8 cellular contexts compared by ENCODE assay signal in genomic region chr7:73738220-73738611, GRCh38. TPM values are rescaled to one million over a fixed set of nuclear protein-coding genes. Genes with fewer than 3 reads are reported as not detected.
DNase-seq lines count a peak whose midpoint lies in the region; ATAC-seq, FAIRE-seq and TF ChIP-seq lines count a peak whose summit lies in the region.

No MANE protein-coding gene starts in this region.

- H3K27ac ChIP-seq in GM23338 (ENCODE audit: low read depth) (peak overlapping the region; percentile 92), endothelial cell of umbilical vein (ENCODE audit: insufficient read depth, low read depth, low read length) (peak overlapping the region; percentile 23)

- peaks cover 13% of the 10 kb centered on the region for H4K20me1 ChIP-seq in GM23338 (replicated peaks; ENCODE audit: insufficient read depth)
- no peaks in the 10 kb centered on the region for H4K20me1 ChIP-seq in endothelial cell of umbilical vein (replicated peaks; ENCODE audit: control insufficient read depth, extremely low read depth, insufficient read depth, low read length)

- H3K4me3 Mint-ChIP-seq in Calu3 (ENCODE audit: low read depth, unreplicated experiment) (peak overlapping the region; percentile 90), GM23338 (peak overlapping the region; percentile 90), mesothelial cell of epicardium (peak overlapping the region; percentile 85)
- peak overlapping the region; percentile 95 for H3K4me3 Mint-ChIP-seq in stimulated activated memory B cell treated with anti-CD40 and anti-IgM and Interleukin-4, amounts not matched to agents 10 μg/mL and 1 μg/mL and 100 μg/mL, for 72 hours

- peak overlapping the region; percentile 43; the same call in 1 of the 2 replicates for H2AFZ ChIP-seq in GM23338
- peak overlapping the region; percentile 94 for H2AFZ ChIP-seq in endothelial cell of umbilical vein (ENCODE audit: low read depth, low read length)

- H3K9ac ChIP-seq in endothelial cell of umbilical vein (replicated peaks; ENCODE audit: extremely low read depth, insufficient read depth, low read length) = peak overlapping the region; percentile 63

- CTCF ChIA-PET in Calu3 (lab: Charles Lee) (interaction anchor here (0.6 to 1.5 kb wide), 9 partner anchors 23 to 823 kb away, joined by 3 to 5 read pairs (median 4); partner anchors contain the start of gene CLDN3), endothelial cell of umbilical vein (lab: Charles Lee) (interaction anchor here (0.7 to 2.7 kb wide), 12 partner anchors 10 to 182 kb away, joined by 3 to 22 read pairs (median 4); partner anchors contain the start of gene METTL27)

- peak overlapping the region; percentile 94 for H3K27ac Mint-ChIP-seq in Calu3 (ENCODE audit: unreplicated experiment)
- H3K27ac Mint-ChIP-seq in GM23338 = peak overlapping the region; percentile 90
- peak overlapping the region; percentile 96 for H3K27ac Mint-ChIP-seq in mesothelial cell of epicardium
- peak overlapping the region; percentile 94 for H3K27ac Mint-ChIP-seq in stimulated activated memory B cell treated with anti-CD40 and anti-IgM and Interleukin-4, amounts not matched to agents 10 μg/mL and 1 μg/mL and 100 μg/mL, for 72 hours

- H3K36me3 ChIP-seq in GM23338 (ENCODE audit: insufficient read depth) (0 out of 2 replicates have a peak, but pooled peaks cover 3% of the 10 kb centered on the region), endothelial cell of umbilical vein (ENCODE audit: control insufficient read depth in 2 of 2, extremely low read depth in 1 of 2, insufficient read depth in 2 of 2, low read length in 2 of 2) (no peaks in the 10 kb centered on the region)

- no peaks in the 10 kb centered on the region for H3K9me3 Mint-ChIP-seq in Calu3 (ENCODE audit: low read depth, unreplicated experiment)
- no peaks in the 10 kb centered on the region for H3K9me3 Mint-ChIP-seq in GM23338
- no peaks in the 10 kb centered on the region for H3K9me3 Mint-ChIP-seq in mesothelial cell of epicardium
- H3K9me3 Mint-ChIP-seq in stimulated activated memory B cell treated with anti-CD40 and anti-IgM and Interleukin-4, amounts not matched to agents 10 μg/mL and 1 μg/mL and 100 μg/mL, for 72 hours = no peaks in the 10 kb centered on the region

- peak; percentile 4 for ATAC-seq in GM23338
- ATAC-seq in stimulated activated memory B cell treated with anti-CD40 and anti-IgM and Interleukin-4, amounts not matched to agents 10 μg/mL and 1 μg/mL and 100 μg/mL, for 72 hours = peak; percentile 39

- no peaks in the 10 kb centered on the region for H3K9me3 ChIP-seq in endothelial cell of umbilical vein (replicated peaks; ENCODE audit: control insufficient read depth, insufficient read depth, low read length)

- H3K27me3 Mint-ChIP-seq in Calu3 (ENCODE audit: unreplicated experiment) (no peaks in the 10 kb centered on the region), GM23338 (ENCODE audit: insufficient read depth, low read depth, poor library complexity) (peaks cover 28% of the 10 kb centered on the region), mesothelial cell of epicardium (ENCODE audit: low read depth) (peaks cover 14% of the 10 kb centered on the region)
- no peaks in the 10 kb centered on the region for H3K27me3 Mint-ChIP-seq in stimulated activated memory B cell treated with anti-CD40 and anti-IgM and Interleukin-4, amounts not matched to agents 10 μg/mL and 1 μg/mL and 100 μg/mL, for 72 hours

- no TSS peak for BruUV-seq in Calu3 (replicated peaks; lab: Mats Ljungman, UMichigan)
- TSS peak; percentile 45 for BruUV-seq in endothelial cell of umbilical vein (replicated peaks; lab: Mats Ljungman, UMichigan)

- no peaks in the 10 kb centered on the region for H3K9me1 ChIP-seq in endothelial cell of umbilical vein (replicated peaks; ENCODE audit: control insufficient read depth, extremely low read depth, insufficient read depth, low read length)

- H3F3A ChIP-seq in GM23338 (replicated peaks; ENCODE audit: low read depth) = peaks cover 8% of the 10 kb centered on the region

- POLR2A ChIA-PET in endothelial cell of umbilical vein (lab: Charles Lee) = interaction anchor here (0.6 to 1.1 kb wide), 4 partner anchors 21 to 286 kb away, joined by 3 to 4 read pairs (median 4); partner anchors contain the start of gene BAZ1B

- TF ChIP-seq CTCF in Calu3 (IDR thresholded peaks at IDR 0.05; ENCODE audit: unreplicated experiment) (no peak), GM23338 (conservative IDR thresholded peaks at IDR 0.05; ENCODE audit: low read depth in 2 of 2) (no peak), endothelial cell of umbilical vein (IDR thresholded peaks at IDR 0.05; ENCODE audit: extremely low read depth in 1 of 2, insufficient read depth in 1 of 2, low read depth in 1 of 2, low read length in 2 of 2) (no peak), mesothelial cell of epicardium (IDR thresholded peaks at IDR 0.05; ENCODE audit: unreplicated experiment) (no peak)

- DNase-seq in Calu3 (peak; percentile 53), GM23338 (ENCODE audit: low spot score) (peak; percentile 78), NCI-H226 (peak; percentile 39), activated T-cell treated with anti-CD3 and anti-CD28 coated beads for 4 hours (peak; percentile 61), endothelial cell of umbilical vein (ENCODE audit: low read depth, low spot score) (peak; percentile 52), mesothelial cell of epicardium (ENCODE audit: low spot score in 2 of 2, unreplicated experiment in 2 of 2) (peak in 1 of 2 experiments; percentile 51), NCI-H1694 treated with DMSO at 0.1 percent for 48 hours (lab: John Stamatoyannopoulos, UW) (no peak)

- H3K4me1 Mint-ChIP-seq in Calu3 (ENCODE audit: low read depth, unreplicated experiment) (peaks cover 39% of the 10 kb centered on the region), GM23338 (peaks cover 30% of the 10 kb centered on the region), mesothelial cell of epicardium (peaks cover 29% of the 10 kb centered on the region)
- peaks cover 38% of the 10 kb centered on the region for H3K4me1 Mint-ChIP-seq in stimulated activated memory B cell treated with anti-CD40 and anti-IgM and Interleukin-4, amounts not matched to agents 10 μg/mL and 1 μg/mL and 100 μg/mL, for 72 hours

- H3K4me3 ChIP-seq in GM23338 = peak overlapping the region; percentile 90
- H3K4me3 ChIP-seq in endothelial cell of umbilical vein (replicated peaks in 1 of 3; ENCODE audit: insufficient read depth in 1 of 3, low read depth in 1 of 3, low read length in 3 of 3) = peak overlapping the region; percentile 39 to 84 (median 79)

- no peak for TF ChIP-seq POLR2A in endothelial cell of umbilical vein (IDR thresholded peaks at IDR 0.05; ENCODE audit: low read depth, low read length)

- FAIRE-seq in endothelial cell of umbilical vein (lab: Jason Lieb, UNC) = no peak

- H3K79me2 ChIP-seq in GM23338 (replicated peaks; ENCODE audit: insufficient read depth) (no peaks in the 10 kb centered on the region; the same call in 1 of the 2 replicates), endothelial cell of umbilical vein (ENCODE audit: control insufficient read depth, insufficient read depth, low read length) (no peaks in the 10 kb centered on the region)

- intact Hi-C loops in Calu3 (cut with micrococcal nuclease; ENCODE audit: unreplicated experiment) = no loop called here
- intact Hi-C loops in endothelial cell of umbilical vein (cut with micrococcal nuclease) = loop anchor here (1.0 kb wide), 2 partner anchors 113 to 117 kb away; no protein-coding TSS in a partner anchor

- dilution Hi-C loops in endothelial cell of umbilical vein (cut with MboI; ENCODE audit: extremely low pct_ligation_motif_present, low sequenced_read_pairs) = no loop called here

- H3K36me3 Mint-ChIP-seq in Calu3 (ENCODE audit: insufficient read depth, unreplicated experiment) (peaks cover 77% of the 10 kb centered on the region), GM23338 (ENCODE audit: low read depth) (peaks cover 8% of the 10 kb centered on the region), mesothelial cell of epicardium (peaks cover 2% of the 10 kb centered on the region)
- no peaks in the 10 kb centered on the region for H3K36me3 Mint-ChIP-seq in stimulated activated memory B cell treated with anti-CD40 and anti-IgM and Interleukin-4, amounts not matched to agents 10 μg/mL and 1 μg/mL and 100 μg/mL, for 72 hours

- no peaks in the 10 kb centered on the region for H3K9me2 ChIP-seq in GM23338 (ENCODE audit: insufficient read depth)

- peak overlapping the region; percentile 98 for H3K4me2 ChIP-seq in GM23338
- peak overlapping the region; percentile 76 for H3K4me2 ChIP-seq in endothelial cell of umbilical vein (ENCODE audit: insufficient read depth, low read length)

- peaks cover 26% of the 10 kb centered on the region for H3K27me3 ChIP-seq in GM23338 (ENCODE audit: insufficient read depth)
- H3K27me3 ChIP-seq in endothelial cell of umbilical vein (ENCODE audit: control insufficient read depth in 2 of 2, insufficient read depth in 2 of 2, low read length in 2 of 2) = no peaks in the 10 kb centered on the region

- peaks cover 21% of the 10 kb centered on the region for H3K4me1 ChIP-seq in GM23338 (ENCODE audit: insufficient read depth)
- H3K4me1 ChIP-seq in endothelial cell of umbilical vein (ENCODE audit: control insufficient read depth, extremely low read depth, insufficient read depth, low read length) = peaks cover 8% of the 10 kb centered on the region

RNA-seq across cellular contexts. Expression of gene ABHD11, which starts 0.4 kb away (rescaled TPM):
- 67.7 and 85.2 TPM in 2 replicates for total RNA-seq in Calu3 (2022)
- total RNA-seq in GM23338 (2014; rRNA removed; shearing (Covaris generic)) = 16.3 and 24.6 TPM in 2 replicates
- polyA plus RNA-seq in GM23338 (2016; fragmentation: Nextera tagmentation; extraction: Ambion mirVana) = 18.0 and 18.7 TPM in 2 replicates
- 13.3 and 19.0 TPM in 2 replicates for total RNA-seq in endothelial cell of umbilical vein
- polyA plus RNA-seq in endothelial cell of umbilical vein = 18.4 and 18.9 TPM in 2 replicates
- polyA plus RNA-seq in endothelial cell of umbilical vein (2011; cell fraction: cytosol; rRNA removed) = 14.5 and 14.7 TPM in 2 replicates
- 8.7 and 9.6 TPM in 2 replicates for polyA plus RNA-seq in endothelial cell of umbilical vein (2011; cell fraction: nucleus; rRNA removed)
- polyA plus RNA-seq in endothelial cell of umbilical vein (2012) = 9.8 and 12.6 TPM in 2 replicates
- polyA minus RNA-seq in endothelial cell of umbilical vein = 6.2 and 10.0 TPM in 2 replicates
- 7.6 TPM for polyA minus RNA-seq in endothelial cell of umbilical vein (2011; cell fraction: cytosol; rRNA and poly(A)+ RNA removed)
- 4.4 and 5.0 TPM in 2 replicates for polyA minus RNA-seq in endothelial cell of umbilical vein (2011; cell fraction: nucleus; rRNA and poly(A)+ RNA removed)
- 33.9 to 40.7 TPM (median 35.2 TPM) in 3 replicates for total RNA-seq in mesothelial cell of epicardium

RNA-seq across cellular contexts. Expression of gene STX1A, which starts 18.7 kb away (rescaled TPM):
- total RNA-seq in Calu3 (2022) (26.1 and 26.2 TPM in 2 replicates), endothelial cell of umbilical vein (16.8 and 20.8 TPM in 2 replicates), mesothelial cell of epicardium (12.5 to 15.5 TPM (median 13.2 TPM) in 3 replicates)
- 9.4 and 19.8 TPM in 2 replicates for total RNA-seq in GM23338 (2014; rRNA removed; shearing (Covaris generic))
- polyA plus RNA-seq in GM23338 (2016; fragmentation: Nextera tagmentation; extraction: Ambion mirVana) (9.1 and 11.7 TPM in 2 replicates), endothelial cell of umbilical vein (13.1 and 16.0 TPM in 2 replicates)
- 10.3 and 11.8 TPM in 2 replicates for polyA plus RNA-seq in endothelial cell of umbilical vein (2011; cell fraction: cytosol; rRNA removed)
- 70.2 and 73.5 TPM in 2 replicates for polyA plus RNA-seq in endothelial cell of umbilical vein (2011; cell fraction: nucleus; rRNA removed)
- polyA plus RNA-seq in endothelial cell of umbilical vein (2012) = 20.8 and 23.1 TPM in 2 replicates
- polyA minus RNA-seq in endothelial cell of umbilical vein = 13.4 and 21.7 TPM in 2 replicates
- 5.7 TPM for polyA minus RNA-seq in endothelial cell of umbilical vein (2011; cell fraction: cytosol; rRNA and poly(A)+ RNA removed)
- polyA minus RNA-seq in endothelial cell of umbilical vein (2011; cell fraction: nucleus; rRNA and poly(A)+ RNA removed) = 14.1 and 16.5 TPM in 2 replicates

RNA-seq across cellular contexts. Expression of gene CLDN3, which starts 31.9 kb away (rescaled TPM):
- total RNA-seq in Calu3 (2022) (122 and 135 TPM in 2 replicates), endothelial cell of umbilical vein (0.62 and 0.95 TPM in 2 replicates), mesothelial cell of epicardium (10.5 to 11.0 TPM (median 10.6 TPM) in 3 replicates)
- 24.1 and 27.7 TPM in 2 replicates for total RNA-seq in GM23338 (2014; rRNA removed; shearing (Covaris generic))
- polyA plus RNA-seq in GM23338 (2016; fragmentation: Nextera tagmentation; extraction: Ambion mirVana) (20.1 and 21.4 TPM in 2 replicates), endothelial cell of umbilical vein (1.9 and 2.4 TPM in 2 replicates)
- polyA plus RNA-seq in endothelial cell of umbilical vein (2011; cell fraction: cytosol; rRNA removed) = 0.46 and 0.82 TPM in 2 replicates
- 0.20 and 0.21 TPM in 2 replicates for polyA plus RNA-seq in endothelial cell of umbilical vein (2011; cell fraction: nucleus; rRNA removed)
- polyA plus RNA-seq in endothelial cell of umbilical vein (2012) = 0.17 TPM in 1 of 2 replicates, not detected in the other
- polyA minus RNA-seq in endothelial cell of umbilical vein = 0.29 and 0.30 TPM in 2 replicates
- polyA minus RNA-seq in endothelial cell of umbilical vein (2011; cell fraction: cytosol; rRNA and poly(A)+ RNA removed) = not detected
- polyA minus RNA-seq in endothelial cell of umbilical vein (2011; cell fraction: nucleus; rRNA and poly(A)+ RNA removed) = not detected in 2 replicates

RNA-seq across cellular contexts. Expression of gene BUD23, which starts 54.8 kb away (rescaled TPM):
- total RNA-seq in Calu3 (2022) (73.5 and 75.8 TPM in 2 replicates), endothelial cell of umbilical vein (60.1 and 64.6 TPM in 2 replicates), mesothelial cell of epicardium (64.2 to 70.2 TPM (median 69.1 TPM) in 3 replicates)
- total RNA-seq in GM23338 (2014; rRNA removed; shearing (Covaris generic)) = 57.2 and 62.1 TPM in 2 replicates
- polyA plus RNA-seq in GM23338 (2016; fragmentation: Nextera tagmentation; extraction: Ambion mirVana) (117 and 129 TPM in 2 replicates), endothelial cell of umbilical vein (49.0 and 62.1 TPM in 2 replicates)
- 79.4 and 83.1 TPM in 2 replicates for polyA plus RNA-seq in endothelial cell of umbilical vein (2011; cell fraction: cytosol; rRNA removed)
- 62.8 and 64.4 TPM in 2 replicates for polyA plus RNA-seq in endothelial cell of umbilical vein (2011; cell fraction: nucleus; rRNA removed)
- 47.5 and 63.8 TPM in 2 replicates for polyA plus RNA-seq in endothelial cell of umbilical vein (2012)
- 39.2 and 43.2 TPM in 2 replicates for polyA minus RNA-seq in endothelial cell of umbilical vein
- polyA minus RNA-seq in endothelial cell of umbilical vein (2011; cell fraction: cytosol; rRNA and poly(A)+ RNA removed) = 33.0 TPM
- 13.5 and 15.8 TPM in 2 replicates for polyA minus RNA-seq in endothelial cell of umbilical vein (2011; cell fraction: nucleus; rRNA and poly(A)+ RNA removed)

RNA-seq across cellular contexts. Expression of gene DNAJC30, which starts 55.0 kb away (rescaled TPM):
- 10.1 and 10.5 TPM in 2 replicates for total RNA-seq in Calu3 (2022)
- total RNA-seq in GM23338 (2014; rRNA removed; shearing (Covaris generic)) = 1.3 and 2.8 TPM in 2 replicates
- polyA plus RNA-seq in GM23338 (2016; fragmentation: Nextera tagmentation; extraction: Ambion mirVana) = 5.2 and 5.6 TPM in 2 replicates
- 10.4 and 11.9 TPM in 2 replicates for total RNA-seq in endothelial cell of umbilical vein
- 10.6 and 14.7 TPM in 2 replicates for polyA plus RNA-seq in endothelial cell of umbilical vein
- polyA plus RNA-seq in endothelial cell of umbilical vein (2011; cell fraction: cytosol; rRNA removed) = 6.7 and 9.0 TPM in 2 replicates
- polyA plus RNA-seq in endothelial cell of umbilical vein (2011; cell fraction: nucleus; rRNA removed) = 3.9 and 4.1 TPM in 2 replicates
- polyA plus RNA-seq in endothelial cell of umbilical vein (2012) = 7.5 and 7.6 TPM in 2 replicates
- polyA minus RNA-seq in endothelial cell of umbilical vein = 3.7 and 5.4 TPM in 2 replicates
- 4.2 TPM for polyA minus RNA-seq in endothelial cell of umbilical vein (2011; cell fraction: cytosol; rRNA and poly(A)+ RNA removed)
- 6.3 and 6.6 TPM in 2 replicates for polyA minus RNA-seq in endothelial cell of umbilical vein (2011; cell fraction: nucleus; rRNA and poly(A)+ RNA removed)
- total RNA-seq in mesothelial cell of epicardium = 13.1 to 14.8 TPM (median 14.6 TPM) in 3 replicates
